ENCODE assay signal across 9 cellular contexts in genomic region chr4:20358110-20358509, GRCh38.
"Had no signal": no experiment of that assay in that cellular context is flagged by ENCODE, and none has a peak within 500 bp of the region (broad histone marks: within the 10 kb centered on the region; RNA-seq: fewer than 3 reads in every experiment).

No MANE protein-coding gene starts in this region.

- H3K27ac ChIP-seq: GM23248 had no signal

- DNase-seq: GM23248, GOT3, H7, HFFc6, IMR-90 had no signal

- H3K4me3 ChIP-seq: GM23248, HAP-1, K562 had no signal

- H3K36me3 ChIP-seq: HAP-1 had no signal

- H3K9ac ChIP-seq: GM23248 had no signal

- ATAC-seq: HCT116, K562 had no signal

- H2AFZ ChIP-seq: GM23248 had no signal

- FAIRE-seq: HTR-8/SVneo, K562 had no signal

- H3K9me3 ChIP-seq: HAP-1 had no signal
